In genomic region chr1:31412205-31412604, GRCh38 we compare ENCODE assay signal across 11 cellular contexts. TPM values are rescaled to one million over a fixed set of nuclear protein-coding genes. Genes with fewer than 3 reads are reported as not detected.
DNase-seq lines count a peak whose midpoint lies in the region; ATAC-seq and TF ChIP-seq lines count a peak whose summit lies in the region.
"Had no signal": no experiment of that assay in that cellular context is flagged by ENCODE, and none has a peak within 500 bp of the region (broad histone marks: within the 10 kb centered on the region; RNA-seq: fewer than 3 reads in every experiment).

No MANE protein-coding gene starts in this region.

- no peaks in the 10 kb centered on the region for H3K36me3 ChIP-seq in Caco-2 (ENCODE audit: control insufficient read depth, insufficient read depth, low read length)
- no peaks in the 10 kb centered on the region for H3K36me3 ChIP-seq in neural progenitor cell

- H3K9me3 ChIP-seq in Caco-2 (no peaks in the 10 kb centered on the region), neural progenitor cell (ENCODE audit: low read depth) (no peaks in the 10 kb centered on the region)

- peaks cover 6% of the 10 kb centered on the region; the same call in 1 of the 2 replicates for H3K4me1 ChIP-seq in Caco-2
- H3K4me1 ChIP-seq in neural progenitor cell = peaks cover 26% of the 10 kb centered on the region

- CTCF ChIA-PET in Caco-2 (lab: Charles Lee) = no interaction called here

- ATAC-seq in HG03280 (IDR thresholded peaks at IDR 0.05; ENCODE audit: unreplicated experiment) = no peak
- ATAC-seq in GM21737 (IDR thresholded peaks at IDR 0.05; ENCODE audit: unreplicated experiment) = no peak

- H3K9me3 Mint-ChIP-seq in Caco-2 (ENCODE audit: unreplicated experiment) (no peaks in the 10 kb centered on the region), neural progenitor cell (no peaks in the 10 kb centered on the region)

- no peak overlapping the region for H2AFZ ChIP-seq in neural progenitor cell (replicated peaks)

- H3K4me3 ChIP-seq in Caco-2 (ENCODE audit: low read depth, low read length) (no peak overlapping the region; the same call in 1 of the 2 replicates), LNCaP clone FGC (ENCODE audit: low read depth, low read length) (peak overlapping the region; percentile 88), coronary artery (peak overlapping the region; percentile 74), neural progenitor cell (no peak overlapping the region)

- H3K27me3 Mint-ChIP-seq in Caco-2 (ENCODE audit: insufficient read depth, unreplicated experiment) (no peaks in the 10 kb centered on the region), neural progenitor cell (ENCODE audit: insufficient read depth, low read depth) (peaks cover 24% of the 10 kb centered on the region)

- H3K36me3 Mint-ChIP-seq in Caco-2 (ENCODE audit: insufficient read depth, unreplicated experiment) = no peaks in the 10 kb centered on the region
- peaks cover 10% of the 10 kb centered on the region for H3K36me3 Mint-ChIP-seq in neural progenitor cell

- H3K27me3 ChIP-seq in Caco-2 (replicated peaks; ENCODE audit: control insufficient read depth, insufficient read depth, low read length) (no peaks in the 10 kb centered on the region), neural progenitor cell (peaks cover 17% of the 10 kb centered on the region)

- peak overlapping the region; percentile 98 for H3K4me3 Mint-ChIP-seq in Caco-2 (ENCODE audit: unreplicated experiment)
- H3K4me3 Mint-ChIP-seq in neural progenitor cell = peak overlapping the region; percentile 88

- POLR2A ChIA-PET in Caco-2 (lab: Charles Lee) = no interaction called here

- DNase-seq in Caco-2 (no peak), LNCaP clone FGC (ENCODE audit: low read depth) (no peak), coronary artery (ENCODE audit: low spot score) (no peak), neural progenitor cell (ENCODE audit: low spot score) (no peak), NCI-H774 (lab: John Stamatoyannopoulos, UW) (no peak)
- DNase-seq: activated CD8-positive, alpha-beta memory T cell treated with anti-CD3 and anti-CD28 coated beads, Interleukin-2, amount 50 U/mL, for 48 hours; foreskin fibroblast; NCI-H187 treated with DMSO at 0.1 percent for 48 hours had no signal

- peaks cover 16% of the 10 kb centered on the region for H3F3A ChIP-seq in neural progenitor cell (ENCODE audit: low read depth)

- H3K79me2 ChIP-seq in neural progenitor cell (ENCODE audit: low read depth) = peaks cover 21% of the 10 kb centered on the region

- peaks cover 11% of the 10 kb centered on the region for H4K20me1 ChIP-seq in neural progenitor cell (ENCODE audit: low read depth)

- TF ChIP-seq CTCF in Caco-2 (IDR thresholded peaks at IDR 0.05; ENCODE audit: insufficient read depth in 1 of 2, low read depth in 1 of 2, low read length in 1 of 2, severe bottlenecking in 1 of 2, unreplicated experiment in 1 of 2) (no peak), LNCaP clone FGC (IDR thresholded peaks at IDR 0.05; ENCODE audit: control insufficient read depth, extremely low read depth, insufficient read depth) (no peak), coronary artery (IDR thresholded peaks at IDR 0.05) (no peak), neural progenitor cell (IDR thresholded peaks at IDR 0.05) (no peak)

- no peak overlapping the region for H3K9ac ChIP-seq in neural progenitor cell

- BruUV-seq in Caco-2 (replicated peaks; lab: Mats Ljungman, UMichigan) = no TSS peak

- peaks cover 7% of the 10 kb centered on the region for H3K4me1 Mint-ChIP-seq in Caco-2 (ENCODE audit: low read depth, unreplicated experiment)
- peaks cover 44% of the 10 kb centered on the region for H3K4me1 Mint-ChIP-seq in neural progenitor cell

- no peak overlapping the region for H3K27ac Mint-ChIP-seq in Caco-2 (ENCODE audit: unreplicated experiment)
- peak overlapping the region; percentile 46 for H3K27ac Mint-ChIP-seq in neural progenitor cell

- H3K27ac ChIP-seq in coronary artery (no peak overlapping the region), neural progenitor cell (no peak overlapping the region)

- H3K4me2 ChIP-seq in neural progenitor cell = peak overlapping the region; percentile 78

- intact Hi-C loops in Caco-2 (cut with micrococcal nuclease; ENCODE audit: unreplicated experiment) = no loop called here

RNA-seq across cellular contexts. Expression of gene SERINC2, which starts 0.8 kb away (rescaled TPM):
- total RNA-seq in Caco-2 (2022) = 29.5 and 30.0 TPM in 2 replicates
- total RNA-seq in neural progenitor cell (ENCODE audit: low replicate concordance) = 9.6 and 30.1 TPM in 2 replicates

RNA-seq across cellular contexts. Expression of gene FABP3, which starts 39.3 kb away (rescaled TPM):
- total RNA-seq in Caco-2 (2022) (12.1 and 13.0 TPM in 2 replicates), neural progenitor cell (ENCODE audit: low replicate concordance) (0.93 and 2.2 TPM in 2 replicates)
- total RNA-seq: HT1080 had no signal

Comparison
In these comparisons a context has a peak if more than half of its experiments do, and no peak if none do; other contexts are left out.
1. H3K4me3 ChIP-seq: peak in LNCaP clone FGC (single experiment) and coronary artery (single experiment); none in Caco-2 (single experiment) and neural progenitor cell (single experiment).